In the genomic region with DNA sequence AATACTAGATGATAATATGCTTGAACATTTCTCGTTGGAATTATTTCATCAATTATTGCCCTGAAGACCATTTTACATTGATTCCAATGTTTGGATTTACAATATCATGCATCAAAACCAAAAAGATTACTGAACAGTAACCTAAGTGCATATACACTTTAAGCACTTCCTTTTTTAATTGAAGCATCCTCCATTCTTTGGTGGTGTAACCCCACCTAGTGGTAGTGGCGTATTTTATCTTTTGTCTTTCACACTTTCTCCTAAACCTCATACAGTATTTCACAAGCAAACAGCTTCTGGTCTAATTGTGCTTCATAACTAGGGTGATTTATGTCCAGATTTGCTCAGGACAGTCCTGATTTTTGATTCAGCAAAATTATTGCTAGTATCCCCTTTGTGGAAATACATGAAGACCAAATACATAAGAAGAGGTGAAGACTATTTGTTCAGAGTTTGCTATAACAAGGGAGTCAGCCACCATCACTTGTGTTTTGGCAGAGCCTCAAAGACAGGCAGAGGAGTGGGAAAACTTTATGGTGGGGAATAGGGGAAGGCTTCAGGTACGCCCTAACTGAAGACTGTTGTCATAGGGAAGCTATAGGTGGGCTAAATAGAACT, we compare ENCODE assay signal across 8 cellular contexts.
A peak's percentile ranks its signal among the peaks of the same experiment; 100 is the strongest.
DNase-seq lines count a peak whose midpoint lies in the region; ATAC-seq, FAIRE-seq and TF ChIP-seq lines count a peak whose summit lies in the region.

No MANE protein-coding gene starts in this region.

- peak; percentile 53 for FAIRE-seq in islet of Langerhans (lab: Jason Lieb, UNC)

- peak; percentile 15 for TF ChIP-seq CTCF in GM20000 (IDR thresholded peaks at IDR 0.05; ENCODE audit: extremely low read depth, missing control alignments)

- DNase-seq in NCI-H510A treated with DMSO at 0.1 percent for 48 hours (lab: John Stamatoyannopoulos, UW) (peak; percentile 86), NCI-H510A (lab: John Stamatoyannopoulos, UW) (no peak), GM20000 (ENCODE audit: low spot score) (peak; percentile 56), NCI-H748 treated with DMSO at 0.1 percent for 48 hours (lab: John Stamatoyannopoulos, UW) (peak; percentile 49), astrocyte of the hippocampus (ENCODE audit: low read depth, low spot score) (peak; percentile 73), stromal cell of bone marrow (ENCODE audit: low read depth) (peak; percentile 41)

- peak; percentile 56 for ATAC-seq in HG03565 (IDR thresholded peaks at IDR 0.05; ENCODE audit: unreplicated experiment)
